ENCODE assay signal across 16 cellular contexts in genomic region chr3:50633233-50633795, GRCh38. TPM values are rescaled to one million over a fixed set of nuclear protein-coding genes. Genes with fewer than 3 reads are reported as not detected.
A peak's percentile ranks its signal among the peaks of the same experiment; 100 is the strongest.
DNase-seq lines count a peak whose midpoint lies in the region; ATAC-seq and TF ChIP-seq lines count a peak whose summit lies in the region.
"Had no signal": no experiment of that assay in that cellular context is flagged by ENCODE, and none has a peak within 500 bp of the region (broad histone marks: within the 10 kb centered on the region; RNA-seq: fewer than 3 reads in every experiment).

No MANE protein-coding gene starts in this region.

- no peak for TF ChIP-seq RAD21 in SK-N-SH (IDR thresholded peaks at IDR 0.05; ENCODE audit: low read length)

- no peak overlapping the region for H2AFZ ChIP-seq in SK-N-SH (ENCODE audit: low read depth)

- H3K36me3 Mint-ChIP-seq in CD8-positive, alpha-beta T cell: peaks cover 26% of the 10 kb centered on the region

- intact Hi-C loops in CD8-positive, alpha-beta T cell (cut with DNase I, micrococcal nuclease): loop anchor here in 1 of 2 experiments (2.0 kb wide), 1 partner anchor 17 kb away; the partner anchor contains the start of gene MAPKAPK3
- intact Hi-C loops in mucosa of descending colon (cut with DNase I, micrococcal nuclease): no loop called here

- H3K27me3 Mint-ChIP-seq in CD8-positive, alpha-beta T cell (ENCODE audit: low read depth): no peaks in the 10 kb centered on the region

- WGBS in SK-N-SH (ENCODE audit: low lambda C conversion rate): 78% methylated on average over 5 of the region's 5 CpGs

- H3K79me2 ChIP-seq in SK-N-SH (ENCODE audit: insufficient read depth): no peaks in the 10 kb centered on the region; the same call in 1 of the 2 replicates

- no peak overlapping the region for H3K27ac ChIP-seq in CD8-positive, alpha-beta T cell (ENCODE audit: low read depth, low read length)
- peak overlapping the region; percentile 80 for H3K27ac ChIP-seq in VCaP
- no peak overlapping the region for H3K27ac ChIP-seq in SK-N-SH (ENCODE audit: low read depth in 2 of 2, low read length in 1 of 2)
- H3K27ac ChIP-seq: lower lobe of right lung had no signal

- H3F3A ChIP-seq in SK-N-SH (replicated peaks; ENCODE audit: insufficient read depth): no peaks in the 10 kb centered on the region

- H3K4me3 Mint-ChIP-seq in CD8-positive, alpha-beta T cell: no peak overlapping the region

- no peak for TF ChIP-seq EP300 in SK-N-SH (IDR thresholded peaks at IDR 0.05; ENCODE audit: borderline replicate concordance in 1 of 2, low read depth in 1 of 2, low read length in 1 of 2)

- no peak overlapping the region for H3K4me3 ChIP-seq in CD8-positive, alpha-beta T cell (ENCODE audit: low read depth, low read length)
- H3K4me3 ChIP-seq in mucosa of descending colon: no peak overlapping the region
- no peak overlapping the region for H3K4me3 ChIP-seq in SK-N-SH (ENCODE audit: low read depth in 2 of 2, low read length in 1 of 2)
- H3K4me3 ChIP-seq: lower lobe of right lung had no signal

- CTCF ChIA-PET in CD8-positive, alpha-beta T cell (lab: Charles Lee): interaction anchor here (4.0 to 11.8 kb wide), 2 partner anchors 16 to 19 kb away, joined by 20 to 132 read pairs; partner anchors contain the start of gene MAPKAPK3
- CTCF ChIA-PET in SK-N-SH (lab: Yijun Ruan, JAX): interaction anchor here (0.6 to 14.3 kb wide), 8 partner anchors 10 to 751 kb away, joined by 3 to 162 read pairs (median 4); partner anchors contain the start of gene MAPKAPK3

- no peaks in the 10 kb centered on the region for H3K9me3 ChIP-seq in CD8-positive, alpha-beta T cell (ENCODE audit: low read length)
- H3K9me3 ChIP-seq in mucosa of descending colon: no peaks in the 10 kb centered on the region
- H3K9me3 ChIP-seq in SK-N-SH: no peaks in the 10 kb centered on the region
- H3K9me3 ChIP-seq: lower lobe of right lung had no signal

- POLR2A ChIA-PET in CD8-positive, alpha-beta T cell (lab: Charles Lee): interaction anchor here (1.5 kb wide), 1 partner anchor 12 kb away, joined by 4 read pairs; no protein-coding TSS in a partner anchor
- POLR2A ChIA-PET in SK-N-SH (lab: Yijun Ruan, JAX): interaction anchor here (0.5 kb wide), 1 partner anchor 700 kb away, joined by 6 read pairs; no protein-coding TSS in a partner anchor

- peak; percentile 33 for DNase-seq in SKM-1 treated with dmso at 0.1 percent for 144 hours (lab: John Stamatoyannopoulos, UW; ENCODE audit: unreplicated experiment)
- DNase-seq in SKM-1 (lab: John Stamatoyannopoulos, UW; ENCODE audit: unreplicated experiment): no peak
- DNase-seq in CD8-positive, alpha-beta T cell: no peak
- no peak for DNase-seq in mucosa of descending colon
- DNase-seq in stimulated activated CD4-positive, alpha-beta T cell treated with anti-CD3 and anti-CD28 coated beads, Interleukin-12 subunit alpha, Interleukin-12 subunit beta, amount 100 ng/mL, for 4 hours: no peak
- DNase-seq in NCI-H510A (lab: John Stamatoyannopoulos, UW): no peak
- no peak for DNase-seq in SK-N-SH
- DNase-seq: activated CD4-positive, alpha-beta T cell treated with anti-CD3 and anti-CD28 coated beads, Interleukin-2, amount 50 U/mL, for 1 hour; activated effector memory CD4-positive, alpha-beta T cell treated with anti-CD3 and anti-CD28 coated beads, Interleukin-2, amount 50 U/mL, for 16 hours; cortex of kidney; lower lobe of right lung; NCI-H1092 treated with DMSO at 0.1 percent for 48 hours; NCI-H82; stimulated activated naive CD8-positive, alpha-beta T cell treated with anti-CD3 and anti-CD28 coated beads, Interleukin-15, Interleukin-2, amounts not matched to agents 100 U/mL and 50 U/mL, for 24 hours had no signal

- H3K36me3 ChIP-seq in CD8-positive, alpha-beta T cell (ENCODE audit: insufficient read depth, low read length): no peaks in the 10 kb centered on the region
- H3K36me3 ChIP-seq in mucosa of descending colon (ENCODE audit: low read depth): no peaks in the 10 kb centered on the region
- no peaks in the 10 kb centered on the region for H3K36me3 ChIP-seq in SK-N-SH (replicated peaks in 1 of 2; ENCODE audit: control insufficient read depth in 1 of 2, insufficient read depth in 2 of 2, low read length in 1 of 2)
- H3K36me3 ChIP-seq: lower lobe of right lung had no signal

- no peaks in the 10 kb centered on the region for H3K9me3 Mint-ChIP-seq in CD8-positive, alpha-beta T cell

- no peak overlapping the region for H3K4me2 ChIP-seq in SK-N-SH

- no peak for ATAC-seq in CD8-positive, alpha-beta T cell
- peak; percentile 28 for ATAC-seq in mucosa of descending colon
- ATAC-seq: esophagus mucosa had no signal

- H3K27me3 ChIP-seq in CD8-positive, alpha-beta T cell (ENCODE audit: insufficient read depth, low read length): no peaks in the 10 kb centered on the region
- no peaks in the 10 kb centered on the region for H3K27me3 ChIP-seq in SK-N-SH (ENCODE audit: insufficient read depth)

- no peak overlapping the region for H3K9ac ChIP-seq in SK-N-SH

- peak overlapping the region; percentile 73 for H3K27ac Mint-ChIP-seq in CD8-positive, alpha-beta T cell

- H4K20me1 ChIP-seq in SK-N-SH (ENCODE audit: insufficient read depth): no peaks in the 10 kb centered on the region

- no peaks in the 10 kb centered on the region for H3K9me2 ChIP-seq in SK-N-SH

- H3K4me1 ChIP-seq in CD8-positive, alpha-beta T cell (ENCODE audit: insufficient read depth, low read length): peaks cover 64% of the 10 kb centered on the region
- H3K4me1 ChIP-seq in mucosa of descending colon (ENCODE audit: low read depth) (peaks cover 17% of the 10 kb centered on the region), SK-N-SH (ENCODE audit: control insufficient read depth in 1 of 2, insufficient read depth in 2 of 2, low read depth in 1 of 2, low read length in 1 of 2) (peaks cover 0 to 34% of the 10 kb centered on the region in 2 experiments; a peak in 2 of 4 replicates)

- peaks cover 79% of the 10 kb centered on the region for H3K4me1 Mint-ChIP-seq in CD8-positive, alpha-beta T cell (ENCODE audit: low read depth)

- no peak for TF ChIP-seq CTCF in CD8-positive, alpha-beta T cell (IDR thresholded peaks at IDR 0.05)
- TF ChIP-seq CTCF in VCaP (conservative IDR thresholded peaks at IDR 0.05) (no peak), mucosa of descending colon (IDR thresholded peaks at IDR 0.05) (no peak), SK-N-SH (IDR thresholded peaks at IDR 0.05) (no peak)

TF ChIP-seq in SK-N-SH, 30 proteins besides CTCF, POLR2A, EP300 and RAD21 (continues in another document):
- TF ChIP-seq RFX5 (IDR thresholded peaks at IDR 0.05; ENCODE audit: low read length) (no peak), FOSL2 (IDR thresholded peaks at IDR 0.05; ENCODE audit: borderline replicate concordance, low read depth) (no peak), MEF2A (IDR thresholded peaks at IDR 0.05; ENCODE audit: borderline replicate concordance, low read depth) (no peak), NFIC (IDR thresholded peaks at IDR 0.05; ENCODE audit: borderline replicate concordance) (no peak), EZH2phosphoT487 (IDR thresholded peaks at IDR 0.05; ENCODE audit: borderline replicate concordance, low read depth) (no peak), RXRA (IDR thresholded peaks at IDR 0.05; ENCODE audit: borderline replicate concordance, low read depth) (no peak), RCOR1 (IDR thresholded peaks at IDR 0.05; ENCODE audit: low read length) (no peak), CHD2 (IDR thresholded peaks at IDR 0.05; ENCODE audit: low read length, partially characterized antibody) (no peak), ZBTB33 (IDR thresholded peaks at IDR 0.05; ENCODE audit: borderline replicate concordance, low read depth) (no peak), PBX3 (IDR thresholded peaks at IDR 0.05) (no peak), SMC3 (IDR thresholded peaks at IDR 0.05; ENCODE audit: low read depth, low read length) (no peak)

RNA-seq across cellular contexts. Expression of gene MAPKAPK3, which starts 16.4 kb away (rescaled TPM):
- 10 to 100 TPM; 18.3 to 18.5 TPM for total RNA-seq in CD8-positive, alpha-beta T cell
- total RNA-seq in mucosa of descending colon: 10 to 100 TPM; 21.5 to 33.5 (median 25.5) TPM
- polyA plus RNA-seq in SK-N-SH (2012; rRNA removed): 29.4 and 35.6 TPM in 2 replicates
- polyA plus RNA-seq in SK-N-SH (2012; cell fraction: cytosol; rRNA removed): 18.9 and 25.5 TPM in 2 replicates
- 22.6 and 25.7 TPM in 2 replicates for polyA plus RNA-seq in SK-N-SH (2012; cell fraction: nucleus; rRNA removed)

RNA-seq across cellular contexts. Expression of gene CISH, which starts 21.7 kb away (rescaled TPM):
- total RNA-seq in CD8-positive, alpha-beta T cell: 1 to 10 TPM; 4.7 to 5.6 TPM
- 10 to 100 TPM; 12.7 to 21.4 (median 19.2) TPM for total RNA-seq in mucosa of descending colon
- polyA plus RNA-seq in SK-N-SH (2012; rRNA removed): 2.0 and 2.6 TPM in 2 replicates
- 1.2 and 1.8 TPM in 2 replicates for polyA plus RNA-seq in SK-N-SH (2012; cell fraction: cytosol; rRNA removed)
- 3.7 TPM in 2 replicates for polyA plus RNA-seq in SK-N-SH (2012; cell fraction: nucleus; rRNA removed)

RNA-seq across cellular contexts. Expression of gene DOCK3, which starts 41.4 kb away (rescaled TPM):
- total RNA-seq in CD8-positive, alpha-beta T cell: 1 to 10 TPM; 2.8 to 3.0 TPM
- total RNA-seq in mucosa of descending colon: 1 to 10 TPM in 1 of 3 donors, under 1 TPM in 2; 0.17 to 6.1 (median 0.20) TPM
- polyA plus RNA-seq in SK-N-SH (2012; rRNA removed): 0.05 TPM in 2 replicates
- 0.04 and 0.05 TPM in 2 replicates for polyA plus RNA-seq in SK-N-SH (2012; cell fraction: cytosol; rRNA removed)
- 0.16 and 0.19 TPM in 2 replicates for polyA plus RNA-seq in SK-N-SH (2012; cell fraction: nucleus; rRNA removed)
